In genomic region chr2:196241175-196241574, GRCh38 we compare ENCODE assay signal across 10 cellular contexts.
A peak's percentile ranks its signal among the peaks of the same experiment; 100 is the strongest.
DNase-seq lines count a peak whose midpoint lies in the region; ATAC-seq and TF ChIP-seq lines count a peak whose summit lies in the region.
"Had no signal": no experiment of that assay in that cellular context is flagged by ENCODE, and none has a peak within 500 bp of the region (broad histone marks: within the 10 kb centered on the region; RNA-seq: fewer than 3 reads in every experiment).

No MANE protein-coding gene starts in this region.

- POLR2A ChIA-PET in CD8-positive, alpha-beta T cell (lab: Charles Lee): interaction anchor here (0.6 to 4.5 kb wide), 9 partner anchors 11 to 688 kb away, joined by 3 to 31 read pairs (median 5); no protein-coding TSS in a partner anchor
- POLR2A ChIA-PET in activated naive CD8-positive, alpha-beta T cell treated with anti-CD3 and anti-CD28 coated beads, Interleukin-2, amount 10 ng/mL, durations not matched to agents 7 days and 5 days (lab: Charles Lee): interaction anchor here (1.2 to 13.4 kb wide), 11 partner anchors 9 to 81 kb away, joined by 3 to 223 read pairs (median 13); partner anchors contain the start of gene STK17B

- CTCF ChIA-PET in CD8-positive, alpha-beta T cell (lab: Charles Lee): interaction anchor here (0.9 to 5.3 kb wide), 8 partner anchors 20 to 76 kb away, joined by 3 to 36 read pairs (median 9); no protein-coding TSS in a partner anchor

- peak overlapping the region; percentile 97 for H3K27ac Mint-ChIP-seq in CD8-positive, alpha-beta T cell
- peak overlapping the region; percentile 99 for H3K27ac Mint-ChIP-seq in activated naive CD8-positive, alpha-beta T cell treated with anti-CD3 and anti-CD28 coated beads, Interleukin-2, amount 10 ng/mL, durations not matched to agents 7 days and 5 days
- H3K27ac Mint-ChIP-seq in natural killer cell treated with Interleukin-12 subunit alpha and Interleukin-12 subunit beta and Interleukin-15 and Interleukin-18, amount 100 ng/mL, for 72 hours: peak overlapping the region; percentile 99

- no peaks in the 10 kb centered on the region for H3K27me3 ChIP-seq in CD8-positive, alpha-beta T cell (ENCODE audit: insufficient read depth, low read length)
- no peaks in the 10 kb centered on the region for H3K27me3 ChIP-seq in HL-60 (ENCODE audit: insufficient read depth, poor library complexity, severe bottlenecking)

- no peaks in the 10 kb centered on the region for H3K9me3 ChIP-seq in CD8-positive, alpha-beta T cell (ENCODE audit: low read length)
- H3K9me3 ChIP-seq: psoas muscle had no signal

- no peak overlapping the region for H3K4me3 ChIP-seq in CD8-positive, alpha-beta T cell (ENCODE audit: low read depth, low read length)
- no peak overlapping the region for H3K4me3 ChIP-seq in HL-60 (replicated peaks; ENCODE audit: insufficient read depth, low read length)
- H3K4me3 ChIP-seq: psoas muscle had no signal

- no peaks in the 10 kb centered on the region for H3K36me3 ChIP-seq in CD8-positive, alpha-beta T cell (ENCODE audit: insufficient read depth, low read length)

- H3K4me3 Mint-ChIP-seq in CD8-positive, alpha-beta T cell: peak overlapping the region; percentile 32
- H3K4me3 Mint-ChIP-seq in activated naive CD8-positive, alpha-beta T cell treated with anti-CD3 and anti-CD28 coated beads, Interleukin-2, amount 10 ng/mL, durations not matched to agents 7 days and 5 days: peak overlapping the region; percentile 78
- H3K4me3 Mint-ChIP-seq in natural killer cell treated with Interleukin-12 subunit alpha and Interleukin-12 subunit beta and Interleukin-15 and Interleukin-18, amount 100 ng/mL, for 72 hours: peak overlapping the region; percentile 96

- no peak overlapping the region for H3K27ac ChIP-seq in CD8-positive, alpha-beta T cell (ENCODE audit: low read depth, low read length)
- H3K27ac ChIP-seq in HL-60 (replicated peaks): peak overlapping the region; percentile 95
- H3K27ac ChIP-seq: psoas muscle had no signal

- no peaks in the 10 kb centered on the region for H3K9me3 Mint-ChIP-seq in CD8-positive, alpha-beta T cell
- H3K9me3 Mint-ChIP-seq in activated naive CD8-positive, alpha-beta T cell treated with anti-CD3 and anti-CD28 coated beads, Interleukin-2, amount 10 ng/mL, durations not matched to agents 7 days and 5 days: no peaks in the 10 kb centered on the region
- H3K9me3 Mint-ChIP-seq in natural killer cell treated with Interleukin-12 subunit alpha and Interleukin-12 subunit beta and Interleukin-15 and Interleukin-18, amount 100 ng/mL, for 72 hours: peaks cover 4% of the 10 kb centered on the region

- ATAC-seq in CD8-positive, alpha-beta T cell: no peak
- peak; percentile 13 for ATAC-seq in activated naive CD8-positive, alpha-beta T cell treated with anti-CD3 and anti-CD28 coated beads, Interleukin-2, amount 10 ng/mL, durations not matched to agents 7 days and 5 days (ENCODE audit: low read depth)
- no peak for ATAC-seq in natural killer cell treated with Interleukin-12 subunit alpha and Interleukin-12 subunit beta and Interleukin-15 and Interleukin-18, amount 100 ng/mL, for 72 hours
- ATAC-seq: psoas muscle had no signal

- no peaks in the 10 kb centered on the region for H3K36me3 Mint-ChIP-seq in CD8-positive, alpha-beta T cell
- peaks cover 15% of the 10 kb centered on the region for H3K36me3 Mint-ChIP-seq in activated naive CD8-positive, alpha-beta T cell treated with anti-CD3 and anti-CD28 coated beads, Interleukin-2, amount 10 ng/mL, durations not matched to agents 7 days and 5 days
- no peaks in the 10 kb centered on the region for H3K36me3 Mint-ChIP-seq in natural killer cell treated with Interleukin-12 subunit alpha and Interleukin-12 subunit beta and Interleukin-15 and Interleukin-18, amount 100 ng/mL, for 72 hours

- H3K27me3 Mint-ChIP-seq in CD8-positive, alpha-beta T cell (ENCODE audit: low read depth): no peaks in the 10 kb centered on the region
- H3K27me3 Mint-ChIP-seq in activated naive CD8-positive, alpha-beta T cell treated with anti-CD3 and anti-CD28 coated beads, Interleukin-2, amount 10 ng/mL, durations not matched to agents 7 days and 5 days: no peaks in the 10 kb centered on the region
- no peaks in the 10 kb centered on the region for H3K27me3 Mint-ChIP-seq in natural killer cell treated with Interleukin-12 subunit alpha and Interleukin-12 subunit beta and Interleukin-15 and Interleukin-18, amount 100 ng/mL, for 72 hours

- H3K4me1 ChIP-seq in CD8-positive, alpha-beta T cell (ENCODE audit: insufficient read depth, low read length): peaks cover 61% of the 10 kb centered on the region
- H3K4me1 ChIP-seq: psoas muscle had no signal

- TF ChIP-seq CTCF in CD8-positive, alpha-beta T cell (IDR thresholded peaks at IDR 0.05): no peak
- no peak for TF ChIP-seq CTCF in HL-60 (IDR thresholded peaks at IDR 0.05; ENCODE audit: insufficient read depth, low read length)

- intact Hi-C loops in CD8-positive, alpha-beta T cell (cut with DNase I, micrococcal nuclease): loop anchor here (2.0 kb wide), 3 partner anchors 20 to 36 kb away; no protein-coding TSS in a partner anchor

- no peak for DNase-seq in CD8-positive, alpha-beta T cell
- DNase-seq in HL-60 (ENCODE audit: low read depth in 1 of 2, low spot score in 1 of 2) (no peak), NCI-H1417 treated with DMSO at 0.1 percent for 48 hours (lab: John Stamatoyannopoulos, UW) (no peak), kidney tubule cell (ENCODE audit: low spot score) (no peak), HPDE6-E6E7 (ENCODE audit: extremely low spot score) (no peak), DMS153 (lab: John Stamatoyannopoulos, UW) (no peak)
- DNase-seq in activated naive CD8-positive, alpha-beta T cell treated with anti-CD3 and anti-CD28 coated beads, Interleukin-2, amount 10 ng/mL, durations not matched to agents 7 days and 5 days: no peak
- DNase-seq in natural killer cell treated with Interleukin-12 subunit alpha and Interleukin-12 subunit beta and Interleukin-15 and Interleukin-18, amount 100 ng/mL, for 72 hours (ENCODE audit: low spot score): no peak
- DNase-seq: activated CD4-positive, alpha-beta T cell treated with anti-CD3 and anti-CD28 coated beads for 48 hours; psoas muscle had no signal

- H3K4me1 Mint-ChIP-seq in CD8-positive, alpha-beta T cell (ENCODE audit: low read depth): peaks cover 77% of the 10 kb centered on the region
- peaks cover 75% of the 10 kb centered on the region for H3K4me1 Mint-ChIP-seq in activated naive CD8-positive, alpha-beta T cell treated with anti-CD3 and anti-CD28 coated beads, Interleukin-2, amount 10 ng/mL, durations not matched to agents 7 days and 5 days
- H3K4me1 Mint-ChIP-seq in natural killer cell treated with Interleukin-12 subunit alpha and Interleukin-12 subunit beta and Interleukin-15 and Interleukin-18, amount 100 ng/mL, for 72 hours (ENCODE audit: low read depth in 2 of 2): peaks cover 73 to 80% of the 10 kb centered on the region in 2 donors

Comparison
In these comparisons a context has a peak if more than half of its experiments do, and no peak if none do; other contexts are left out.
1. H3K4me3 Mint-ChIP-seq: peak in every context shown above with its lines; median percentile 96 in natural killer cell treated with Interleukin-12 subunit alpha and Interleukin-12 subunit beta and Interleukin-15 and Interleukin-18, amount 100 ng/mL, for 72 hours; 78 in activated naive CD8-positive, alpha-beta T cell treated with anti-CD3 and anti-CD28 coated beads, Interleukin-2, amount 10 ng/mL, durations not matched to agents 7 days and 5 days; 32 in CD8-positive, alpha-beta T cell.